ENCODE assay signal across 9 cellular contexts in genomic region chr12:40011775-40012129, GRCh38.
DNase-seq lines count a peak whose midpoint lies in the region; ATAC-seq and TF ChIP-seq lines count a peak whose summit lies in the region.
"Had no signal": no experiment of that assay in that cellular context is flagged by ENCODE, and none has a peak within 500 bp of the region (broad histone marks: within the 10 kb centered on the region; RNA-seq: fewer than 3 reads in every experiment).

No MANE protein-coding gene starts in this region.

- H3K27ac Mint-ChIP-seq in activated naive CD8-positive, alpha-beta T cell = no peak overlapping the region
- H3K27ac Mint-ChIP-seq in neural progenitor cell = no peak overlapping the region
- H3K27ac Mint-ChIP-seq: brain had no signal

- H3K36me3 Mint-ChIP-seq in activated naive CD8-positive, alpha-beta T cell = no peaks in the 10 kb centered on the region
- no peaks in the 10 kb centered on the region for H3K36me3 Mint-ChIP-seq in neural progenitor cell

- peak; percentile 27 for ATAC-seq in GM19043 (IDR thresholded peaks at IDR 0.05; ENCODE audit: low read depth, unreplicated experiment)
- ATAC-seq in HG02884 (IDR thresholded peaks at IDR 0.05; ENCODE audit: unreplicated experiment) = peak; percentile 15

- peaks cover 17% of the 10 kb centered on the region for H3K4me1 Mint-ChIP-seq in activated naive CD8-positive, alpha-beta T cell (ENCODE audit: low read depth)
- no peaks in the 10 kb centered on the region for H3K4me1 Mint-ChIP-seq in neural progenitor cell

- H3F3A ChIP-seq in neural progenitor cell (ENCODE audit: low read depth) = no peaks in the 10 kb centered on the region

- intact Hi-C loops in testis (cut with DNase I; ENCODE audit: low total_unique reads) = loop anchor here (10.0 kb wide), 1 partner anchor 93 kb away; the partner anchor contains the start of gene SLC2A13

- H3K4me1 ChIP-seq in neural progenitor cell (no peaks in the 10 kb centered on the region), testis (no peaks in the 10 kb centered on the region)

- peak overlapping the region; percentile 58 for H3K4me3 Mint-ChIP-seq in activated naive CD8-positive, alpha-beta T cell
- no peak overlapping the region for H3K4me3 Mint-ChIP-seq in neural progenitor cell

- WGBS in testis, 2 donors = 71 to 84% methylated on average over 3 of the region's 3 CpGs

- no peaks in the 10 kb centered on the region for H3K27me3 ChIP-seq in neural progenitor cell
- H3K27me3 ChIP-seq in testis = no peaks in the 10 kb centered on the region

- no peak overlapping the region for H3K27ac ChIP-seq in neural progenitor cell
- H3K27ac ChIP-seq in testis = no peak overlapping the region

- H3K79me2 ChIP-seq in neural progenitor cell (ENCODE audit: low read depth) = no peaks in the 10 kb centered on the region

- no peaks in the 10 kb centered on the region for H4K20me1 ChIP-seq in neural progenitor cell (ENCODE audit: low read depth)

- no peak for TF ChIP-seq POLR2A in testis (IDR thresholded peaks at IDR 0.05)

- DNase-seq in neural progenitor cell (ENCODE audit: low spot score) = no peak
- no peak for DNase-seq in SIG-M5 (lab: John Stamatoyannopoulos, UW)
- DNase-seq in testis = no peak
- no peak for DNase-seq in iPS-NIHi7 (ENCODE audit: extremely low spot score)
- no peak for DNase-seq in dermis blood vessel endothelial cell

- H3K9me3 ChIP-seq in neural progenitor cell (ENCODE audit: low read depth) = no peaks in the 10 kb centered on the region
- no peaks in the 10 kb centered on the region for H3K9me3 ChIP-seq in testis

- no peaks in the 10 kb centered on the region for H3K36me3 ChIP-seq in neural progenitor cell
- H3K36me3 ChIP-seq in testis (ENCODE audit: low read depth, missing control alignments) = no peaks in the 10 kb centered on the region

- H3K9ac ChIP-seq in neural progenitor cell = no peak overlapping the region

- H3K4me3 ChIP-seq in neural progenitor cell (no peak overlapping the region), testis (no peak overlapping the region)

- H3K9me3 Mint-ChIP-seq in activated naive CD8-positive, alpha-beta T cell (ENCODE audit: low read depth) = no peaks in the 10 kb centered on the region
- no peaks in the 10 kb centered on the region for H3K9me3 Mint-ChIP-seq in neural progenitor cell
- H3K9me3 Mint-ChIP-seq: brain had no signal

- H3K4me2 ChIP-seq in neural progenitor cell = no peak overlapping the region

- no peaks in the 10 kb centered on the region for H3K27me3 Mint-ChIP-seq in activated naive CD8-positive, alpha-beta T cell
- no peaks in the 10 kb centered on the region for H3K27me3 Mint-ChIP-seq in neural progenitor cell (ENCODE audit: insufficient read depth, low read depth)
- H3K27me3 Mint-ChIP-seq: brain had no signal

- peak overlapping the region; percentile 36 for H2AFZ ChIP-seq in neural progenitor cell (replicated peaks)

- no peak for TF ChIP-seq CTCF in neural progenitor cell (IDR thresholded peaks at IDR 0.05)
- TF ChIP-seq CTCF in testis (IDR thresholded peaks at IDR 0.05) = no peak
